ENCODE assay signal across 8 cellular contexts in genomic region chr12:121579190-121579791, GRCh38. TPM values are rescaled to one million over a fixed set of nuclear protein-coding genes. Genes with fewer than 3 reads are reported as not detected.
DNase-seq lines count a peak whose midpoint lies in the region; ATAC-seq and TF ChIP-seq lines count a peak whose summit lies in the region.

No MANE protein-coding gene starts in this region.

- peak overlapping the region; percentile 96 for H3K4me2 ChIP-seq in GM23248 (ENCODE audit: unreplicated experiment)

- TF ChIP-seq CTCF in A673 (conservative IDR thresholded peaks at IDR 0.05; ENCODE audit: low read depth, low read length), result no peak
- TF ChIP-seq CTCF in WERI-Rb-1 (IDR thresholded peaks at IDR 0.05; ENCODE audit: low read depth, low read length), result no peak
- TF ChIP-seq CTCF in lung (IDR thresholded peaks at IDR 0.05; ENCODE audit: control extremely low read depth, extremely low read depth), result no peak

- H3K9ac ChIP-seq in GM23248 (peak overlapping the region; percentile 88), stomach smooth muscle (ENCODE audit: low read length in 2 of 2) (peak overlapping the region; percentile 36 to 64)

- POLR2A ChIA-PET in A673 (lab: Charles Lee; ENCODE audit: low non-redundant PET), result interaction anchor here (0.6 to 0.7 kb wide), 3 partner anchors 47 to 1163 kb away, joined by 4 to 17 read pairs (median 5); no protein-coding TSS in a partner anchor

- CTCF ChIA-PET in A673 (lab: Charles Lee), result interaction anchor here (0.8 kb wide), 1 partner anchor 76 kb away, joined by 3 read pairs; no protein-coding TSS in a partner anchor

- intact Hi-C loops in A673 (cut with micrococcal nuclease; ENCODE audit: unreplicated experiment), result no loop called here

- peak; percentile 55 for DNase-seq in A673 (ENCODE audit: low spot score)
- peak; percentile 64 for DNase-seq in GM23248
- DNase-seq in WERI-Rb-1, result peak; percentile 35
- peak; percentile 36 for DNase-seq in lung (ENCODE audit: low spot score)

- H3K27me3 ChIP-seq in A673 (replicated peaks; ENCODE audit: insufficient read depth, low read depth, low read length, poor library complexity) (no peaks in the 10 kb centered on the region), GM23248 (replicated peaks; ENCODE audit: insufficient read depth) (no peaks in the 10 kb centered on the region), WERI-Rb-1 (ENCODE audit: insufficient read depth, low read depth, severe bottlenecking) (no peaks in the 10 kb centered on the region), lung (ENCODE audit: control insufficient read depth, insufficient read depth) (no peaks in the 10 kb centered on the region), stomach smooth muscle (ENCODE audit: control insufficient read depth in 1 of 2, insufficient read depth in 2 of 2, low read length in 2 of 2) (no peaks in the 10 kb centered on the region)

- in situ Hi-C loops in GM23248 (cut with MboI), result no loop called here

- no peaks in the 10 kb centered on the region for H3K9me2 ChIP-seq in GM23248 (ENCODE audit: insufficient read depth)

- H4K20me1 ChIP-seq in GM23248 (ENCODE audit: insufficient read depth), result no peaks in the 10 kb centered on the region

- H3K36me3 ChIP-seq in A673 (ENCODE audit: insufficient read depth, low read length, poor library complexity, severe bottlenecking) (peaks cover 17% of the 10 kb centered on the region), GM23248 (ENCODE audit: low read depth) (no peaks in the 10 kb centered on the region), WERI-Rb-1 (peaks cover 14% of the 10 kb centered on the region), lung (ENCODE audit: control insufficient read depth in 2 of 2, insufficient read depth in 2 of 2, low read length in 2 of 2) (peaks cover 0 to 9% of the 10 kb centered on the region in 2 donors), stomach smooth muscle (ENCODE audit: control insufficient read depth in 2 of 2, insufficient read depth in 2 of 2, low read length in 2 of 2) (peaks cover 5 to 9% of the 10 kb centered on the region in 2 donors)

- 0 to 2% methylated on average over 19 to 53 of the region's 53 CpGs for WGBS in GM23248 (ENCODE audit: low coverage in 1 of 2, low lambda C conversion rate in 2 of 2, missing lambda C conversion rate in 2 of 2), 2 experiments
- WGBS in lung, 2 donors, result 0 to 1% methylated on average over 49 to 53 of the region's 53 CpGs

- H3K4me1 ChIP-seq in A673 (ENCODE audit: insufficient read depth, low read length, poor library complexity, severe bottlenecking) (peaks cover 45% of the 10 kb centered on the region), GM23248 (ENCODE audit: insufficient read depth) (peaks cover 44% of the 10 kb centered on the region), lung (ENCODE audit: control insufficient read depth in 2 of 2, insufficient read depth in 2 of 2, low read length in 2 of 2) (peaks cover 0 to 11% of the 10 kb centered on the region in 2 donors), stomach smooth muscle (ENCODE audit: control insufficient read depth, insufficient read depth, low read length) (peaks cover 44% of the 10 kb centered on the region)

- H3K27ac ChIP-seq in A673 (ENCODE audit: low read depth, low read length, poor library complexity, severe bottlenecking) (peak overlapping the region; percentile 88), GM23248 (peak overlapping the region; percentile 96), WERI-Rb-1 (peak overlapping the region; percentile 77), cingulate gyrus (ENCODE audit: low read depth, low read length) (peak overlapping the region; percentile 65), lung (ENCODE audit: low read depth in 1 of 2, low read length in 1 of 2) (peak overlapping the region; percentile 13 to 54), stomach smooth muscle (ENCODE audit: low read length) (peak overlapping the region; percentile 24)

- ATAC-seq in lung (ENCODE audit: insufficient read depth, low FRiP score) (no peak), HG02938 (IDR thresholded peaks at IDR 0.05; ENCODE audit: unreplicated experiment) (no peak), HG03460 (IDR thresholded peaks at IDR 0.05; ENCODE audit: unreplicated experiment) (no peak)

- H3F3A ChIP-seq in GM23248 (ENCODE audit: insufficient read depth), result peaks cover 32% of the 10 kb centered on the region

- H3K9me3 ChIP-seq in A673 (ENCODE audit: low read depth, low read length, poor library complexity, severe bottlenecking) (no peaks in the 10 kb centered on the region), GM23248 (ENCODE audit: low read depth) (no peaks in the 10 kb centered on the region), WERI-Rb-1 (ENCODE audit: severe bottlenecking) (no peaks in the 10 kb centered on the region), lung (ENCODE audit: control insufficient read depth in 2 of 2, insufficient read depth in 1 of 2, low read length in 1 of 2) (no peaks in the 10 kb centered on the region), stomach smooth muscle (ENCODE audit: control insufficient read depth in 2 of 2, low read length in 2 of 2) (no peaks in the 10 kb centered on the region)

- H3K4me3 ChIP-seq in A673 (ENCODE audit: low read depth, low read length, poor library complexity, severe bottlenecking) (peak overlapping the region; percentile 80), GM23248 (peak overlapping the region; percentile 80), WERI-Rb-1 (ENCODE audit: low read depth, low read length) (peak overlapping the region; percentile 81), lung (peak overlapping the region; percentile 39), stomach smooth muscle (ENCODE audit: low read length in 2 of 2) (peak overlapping the region; percentile 75 to 82)

- no TSS peak for BruUV-seq in A673 (replicated peaks; lab: Mats Ljungman, UMichigan)

- peak overlapping the region; percentile 85 for H2AFZ ChIP-seq in GM23248

- no peaks in the 10 kb centered on the region for H3K79me2 ChIP-seq in GM23248 (ENCODE audit: insufficient read depth)

RNA-seq across cellular contexts. Expression of gene KDM2B, which starts 1.5 kb away (rescaled TPM):
- total RNA-seq in A673 (2021) (49.3 and 52.5 TPM in 2 replicates), lung (10 to 100 TPM; 30.6 to 44.5 TPM)
- 20.1 and 26.3 TPM in 2 replicates for total RNA-seq in GM23248 (2014; rRNA removed; shearing (Covaris generic))
- polyA plus RNA-seq in GM23248 (2016; fragmentation: Nextera tagmentation; extraction: Ambion mirVana) (8.2 and 10.6 TPM in 2 replicates), lung (10 to 100 TPM; 13.8 to 18.6 TPM)

RNA-seq across cellular contexts. Expression of gene ORAI1, which starts 47.0 kb away (rescaled TPM):
- total RNA-seq in A673 (2021) (25.6 and 28.2 TPM in 2 replicates), lung (10 to 100 TPM; 17.1 to 33.7 TPM)
- 4.9 and 7.6 TPM in 2 replicates for total RNA-seq in GM23248 (2014; rRNA removed; shearing (Covaris generic))
- polyA plus RNA-seq in GM23248 (2016; fragmentation: Nextera tagmentation; extraction: Ambion mirVana) (14.2 and 16.1 TPM in 2 replicates), lung (10 to 100 TPM; 15.2 to 32.5 TPM)

Comparison
In these comparisons a context has a peak if more than half of its experiments do, and no peak if none do; other contexts are left out.
1. H3K27ac ChIP-seq: peak in every context shown above with its lines; median percentile 96 in GM23248; 88 in A673; 77 in WERI-Rb-1; 65 in cingulate gyrus; 34 in lung; 24 in stomach smooth muscle.